ENCODE assay signal across 9 cellular contexts in the genomic region with DNA sequence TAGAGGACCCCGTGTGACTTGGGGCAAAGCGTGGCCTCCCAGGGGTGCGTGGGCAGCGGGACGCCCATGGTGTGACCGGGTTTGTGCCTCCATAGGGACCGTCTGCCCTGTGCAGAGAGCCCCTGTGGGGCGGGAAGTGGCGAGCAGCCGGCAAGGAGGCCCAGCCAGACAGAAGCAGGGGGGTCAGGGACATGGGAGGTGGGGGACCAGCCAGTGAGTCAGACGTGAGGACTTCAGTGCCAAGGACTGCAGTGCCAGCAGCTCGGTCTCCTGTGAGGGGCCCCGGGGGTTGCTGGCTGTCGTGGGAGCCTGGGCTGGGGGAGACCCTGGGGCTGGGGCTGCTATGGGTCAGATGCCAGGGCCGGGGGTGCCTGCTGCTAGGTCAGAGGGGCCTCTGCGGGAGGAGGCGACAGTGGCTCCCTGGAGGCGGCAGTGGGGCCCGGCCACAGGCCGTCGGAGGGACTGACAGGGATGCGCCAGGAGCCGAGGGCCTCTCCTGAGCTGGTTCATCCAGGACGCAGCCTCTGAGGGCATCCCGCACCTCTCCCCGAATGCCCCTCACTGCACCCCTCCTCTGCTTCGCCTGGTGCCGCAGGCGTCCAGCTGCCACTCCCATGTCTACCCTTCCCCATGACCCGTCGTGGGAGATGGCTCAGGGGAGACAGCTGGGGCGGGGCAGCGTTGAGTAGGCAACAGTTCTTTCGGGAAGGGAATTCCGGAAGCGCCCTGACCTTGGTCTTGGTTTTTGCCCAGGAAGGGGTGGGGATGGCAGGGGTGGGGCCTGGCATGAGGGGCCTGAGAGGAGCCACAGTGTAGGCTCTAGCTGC.
DNase-seq lines count a peak whose midpoint lies in the region; ATAC-seq and TF ChIP-seq lines count a peak whose summit lies in the region.
"Had no signal": no experiment of that assay in that cellular context is flagged by ENCODE, and none has a peak within 500 bp of the region (broad histone marks: within the 10 kb centered on the region; RNA-seq: fewer than 3 reads in every experiment).

No MANE protein-coding gene starts in this region.

- H3K4me1 Mint-ChIP-seq in memory B cell = peaks cover 7% of the 10 kb centered on the region
- H3K4me1 Mint-ChIP-seq: WTC11 had no signal

- H3K36me3 ChIP-seq in A673 (ENCODE audit: insufficient read depth, low read length, poor library complexity, severe bottlenecking) = no peaks in the 10 kb centered on the region
- H3K36me3 ChIP-seq in thyroid gland = peaks cover 11 to 21% of the 10 kb centered on the region in 2 donors
- peaks cover 0 to 6% of the 10 kb centered on the region in 2 donors for H3K36me3 ChIP-seq in gastrocnemius medialis

- peaks cover 47% of the 10 kb centered on the region for H3K4me1 ChIP-seq in A673 (ENCODE audit: insufficient read depth, low read length, poor library complexity, severe bottlenecking)
- H3K4me1 ChIP-seq in thyroid gland = peaks cover 8 to 33% of the 10 kb centered on the region in 2 donors
- peaks cover 43 to 45% of the 10 kb centered on the region in 2 donors for H3K4me1 ChIP-seq in gastrocnemius medialis

- 0 out of 2 replicates have a peak, but pooled peaks have one; percentile 15 for TF ChIP-seq EP300 in Ishikawa (IDR thresholded peaks at IDR 0.05; ENCODE audit: borderline replicate concordance)

- POLR2A ChIA-PET in A673 (lab: Charles Lee; ENCODE audit: low non-redundant PET) = no interaction called here

- no peak overlapping the region for H3K4me3 ChIP-seq in A673 (ENCODE audit: low read depth, low read length, poor library complexity, severe bottlenecking)
- H3K4me3 ChIP-seq in thyroid gland (replicated peaks in 1 of 3) = no peak overlapping the region
- no peak overlapping the region for H3K4me3 ChIP-seq in gastrocnemius medialis

- BruUV-seq in A673 (replicated peaks; lab: Mats Ljungman, UMichigan) = no TSS peak

- no peak for TF ChIP-seq CTCF in A673 (conservative IDR thresholded peaks at IDR 0.05; ENCODE audit: low read depth, low read length)
- TF ChIP-seq CTCF in thyroid gland (IDR thresholded peaks at IDR 0.05) = no peak
- no peak for TF ChIP-seq CTCF in gastrocnemius medialis (IDR thresholded peaks at IDR 0.05 in 4 of 5, conservative IDR thresholded peaks at IDR 0.05 in 1 of 5)

- H3K9me3 ChIP-seq in A673 (ENCODE audit: low read depth, low read length, poor library complexity, severe bottlenecking) (no peaks in the 10 kb centered on the region), thyroid gland (no peaks in the 10 kb centered on the region), gastrocnemius medialis (no peaks in the 10 kb centered on the region)

- CTCF ChIA-PET in A673 (lab: Charles Lee) = interaction anchor here (0.5 to 1.5 kb wide), 24 partner anchors 10 to 537 kb away, joined by 3 to 11 read pairs (median 4); no protein-coding TSS in a partner anchor

- no peaks in the 10 kb centered on the region for H3K36me3 Mint-ChIP-seq in memory B cell
- H3K36me3 Mint-ChIP-seq: WTC11 had no signal

- no peak overlapping the region for H3K4me3 Mint-ChIP-seq in memory B cell
- H3K4me3 Mint-ChIP-seq: WTC11 had no signal

- H3K9me3 Mint-ChIP-seq in memory B cell = no peaks in the 10 kb centered on the region
- H3K9me3 Mint-ChIP-seq: WTC11 had no signal

- H3K27me3 Mint-ChIP-seq in memory B cell = no peaks in the 10 kb centered on the region

- 80 to 81% methylated on average over 21 to 33 of the region's 36 CpGs for WGBS in thyroid gland, 2 donors

- DNase-seq in A673 (ENCODE audit: low spot score) (peak; percentile 79), memory B cell (ENCODE audit: low spot score in 2 of 2) (no peak), T-helper 9 cell (no peak), thyroid gland (no peak), gastrocnemius medialis (no peak)

- H3K27me3 ChIP-seq in A673 (replicated peaks; ENCODE audit: insufficient read depth, low read depth, low read length, poor library complexity) (no peaks in the 10 kb centered on the region), thyroid gland (no peaks in the 10 kb centered on the region), gastrocnemius medialis (no peaks in the 10 kb centered on the region)

- intact Hi-C loops in A673 (cut with micrococcal nuclease; ENCODE audit: unreplicated experiment) (loop anchor here (2.0 to 10.0 kb wide), 4 partner anchors 88 to 328 kb away; no protein-coding TSS in a partner anchor), thyroid gland (cut with DNase I) (loop anchor here (5.0 kb wide), 1 partner anchor 528 kb away; no protein-coding TSS in a partner anchor), gastrocnemius medialis (cut with DNase I; ENCODE audit: low total_unique reads) (loop anchor here (1.0 to 10.0 kb wide), 3 partner anchors 37 to 106 kb away; no protein-coding TSS in a partner anchor)

- H3K27ac Mint-ChIP-seq in memory B cell = peak overlapping the region; percentile 70

- peak overlapping the region; percentile 72 for H3K27ac ChIP-seq in A673 (ENCODE audit: low read depth, low read length, poor library complexity, severe bottlenecking)
- peak overlapping the region; percentile 72 for H3K27ac ChIP-seq in cingulate gyrus (ENCODE audit: low read depth, low read length)
- H3K27ac ChIP-seq in thyroid gland = no peak overlapping the region
- H3K27ac ChIP-seq in gastrocnemius medialis = no peak overlapping the region

- ATAC-seq in memory B cell (ENCODE audit: low read depth) = no peak
- ATAC-seq in GM21423 (IDR thresholded peaks at IDR 0.05; ENCODE audit: unreplicated experiment) = no peak
- no peak for ATAC-seq in gastrocnemius medialis

- in situ Hi-C loops in gastrocnemius medialis (cut with MboI; ENCODE audit: low sequenced_read_pairs in 4 of 4) = no loop called here

- TF ChIP-seq RAD21 in Ishikawa (IDR thresholded peaks at IDR 0.05; ENCODE audit: low read depth) = no peak

- TF ChIP-seq POLR2A in thyroid gland (IDR thresholded peaks at IDR 0.05) = no peak
- no peak for TF ChIP-seq POLR2A in gastrocnemius medialis (IDR thresholded peaks at IDR 0.05)

TF ChIP-seq in Ishikawa, 13 proteins besides CTCF, POLR2A, EP300 and RAD21:
- TF ChIP-seq, protein P1, sequence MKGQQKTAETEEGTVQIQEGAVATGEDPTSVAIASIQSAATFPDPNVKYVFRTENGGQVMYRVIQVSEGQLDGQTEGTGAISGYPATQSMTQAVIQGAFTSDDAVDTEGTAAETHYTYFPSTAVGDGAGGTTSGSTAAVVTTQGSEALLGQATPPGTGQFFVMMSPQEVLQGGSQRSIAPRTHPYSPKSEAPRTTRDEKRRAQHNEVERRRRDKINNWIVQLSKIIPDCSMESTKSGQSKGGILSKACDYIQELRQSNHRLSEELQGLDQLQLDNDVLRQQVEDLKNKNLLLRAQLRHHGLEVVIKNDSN (IDR thresholded peaks at IDR 0.05) = no peak
- TF ChIP-seq CEBPB (IDR thresholded peaks at IDR 0.05) (no peak), FOXM1 (IDR thresholded peaks at IDR 0.05; ENCODE audit: borderline replicate concordance, low read depth) (no peak), TEAD4 (IDR thresholded peaks at IDR 0.05) (no peak), TCF12 (IDR thresholded peaks at IDR 0.05; ENCODE audit: low read depth) (no peak), NFIC (IDR thresholded peaks at IDR 0.05) (no peak; the same call in 1 of the 2 replicates), ZBTB7A (IDR thresholded peaks at IDR 0.05; ENCODE audit: low read depth) (no peak), YY1 (IDR thresholded peaks at IDR 0.05; ENCODE audit: low read depth) (no peak), TAF1 (IDR thresholded peaks at IDR 0.05; ENCODE audit: low read depth) (no peak), EGR1 (IDR thresholded peaks at IDR 0.05) (no peak), CREB1 (IDR thresholded peaks at IDR 0.05; ENCODE audit: low read depth) (no peak)
- TF ChIP-seq, protein P2, sequence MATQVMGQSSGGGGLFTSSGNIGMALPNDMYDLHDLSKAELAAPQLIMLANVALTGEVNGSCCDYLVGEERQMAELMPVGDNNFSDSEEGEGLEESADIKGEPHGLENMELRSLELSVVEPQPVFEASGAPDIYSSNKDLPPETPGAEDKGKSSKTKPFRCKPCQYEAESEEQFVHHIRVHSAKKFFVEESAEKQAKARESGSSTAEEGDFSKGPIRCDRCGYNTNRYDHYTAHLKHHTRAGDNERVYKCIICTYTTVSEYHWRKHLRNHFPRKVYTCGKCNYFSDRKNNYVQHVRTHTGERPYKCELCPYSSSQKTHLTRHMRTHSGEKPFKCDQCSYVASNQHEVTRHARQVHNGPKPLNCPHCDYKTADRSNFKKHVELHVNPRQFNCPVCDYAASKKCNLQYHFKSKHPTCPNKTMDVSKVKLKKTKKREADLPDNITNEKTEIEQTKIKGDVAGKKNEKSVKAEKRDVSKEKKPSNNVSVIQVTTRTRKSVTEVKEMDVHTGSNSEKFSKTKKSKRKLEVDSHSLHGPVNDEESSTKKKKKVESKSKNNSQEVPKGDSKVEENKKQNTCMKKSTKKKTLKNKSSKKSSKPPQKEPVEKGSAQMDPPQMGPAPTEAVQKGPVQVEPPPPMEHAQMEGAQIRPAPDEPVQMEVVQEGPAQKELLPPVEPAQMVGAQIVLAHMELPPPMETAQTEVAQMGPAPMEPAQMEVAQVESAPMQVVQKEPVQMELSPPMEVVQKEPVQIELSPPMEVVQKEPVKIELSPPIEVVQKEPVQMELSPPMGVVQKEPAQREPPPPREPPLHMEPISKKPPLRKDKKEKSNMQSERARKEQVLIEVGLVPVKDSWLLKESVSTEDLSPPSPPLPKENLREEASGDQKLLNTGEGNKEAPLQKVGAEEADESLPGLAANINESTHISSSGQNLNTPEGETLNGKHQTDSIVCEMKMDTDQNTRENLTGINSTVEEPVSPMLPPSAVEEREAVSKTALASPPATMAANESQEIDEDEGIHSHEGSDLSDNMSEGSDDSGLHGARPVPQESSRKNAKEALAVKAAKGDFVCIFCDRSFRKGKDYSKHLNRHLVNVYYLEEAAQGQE (IDR thresholded peaks at IDR 0.05; ENCODE audit: low read depth) = no peak
- TF ChIP-seq, protein P3, sequence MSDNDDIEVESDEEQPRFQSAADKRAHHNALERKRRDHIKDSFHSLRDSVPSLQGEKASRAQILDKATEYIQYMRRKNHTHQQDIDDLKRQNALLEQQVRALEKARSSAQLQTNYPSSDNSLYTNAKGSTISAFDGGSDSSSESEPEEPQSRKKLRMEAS (IDR thresholded peaks at IDR 0.05) = no peak

Comparison
In these comparisons a context has a peak if more than half of its experiments do, and no peak if none do; other contexts are left out.
1. H3K27ac ChIP-seq: peak in A673 (single experiment) and cingulate gyrus (single experiment); none in thyroid gland (0 of 3) and gastrocnemius medialis (0 of 4).